20 cellular contexts compared by ENCODE assay signal in the genomic region with DNA sequence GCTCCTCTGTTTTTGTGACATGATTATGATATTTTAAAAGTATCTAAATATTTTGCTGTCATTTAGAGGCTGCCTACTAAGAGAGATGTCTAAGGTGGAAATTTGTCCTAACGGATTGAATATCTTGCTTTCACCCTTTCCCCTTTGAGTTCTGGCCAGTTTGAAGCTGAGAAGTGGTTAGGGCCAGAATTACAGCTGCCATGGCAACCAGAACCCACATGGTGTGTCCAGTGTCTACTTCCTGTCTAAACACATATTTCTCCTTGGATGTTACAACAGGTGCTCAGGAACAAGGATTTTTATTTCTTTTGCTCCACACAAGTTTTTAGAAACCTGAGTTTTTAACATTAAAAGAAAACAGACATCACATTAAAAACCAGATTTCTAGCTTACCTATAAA.
"Had no signal": no experiment of that assay in that cellular context is flagged by ENCODE, and none has a peak within 500 bp of the region (broad histone marks: within the 10 kb centered on the region; RNA-seq: fewer than 3 reads in every experiment).

No MANE protein-coding gene starts in this region.

- H3K36me3 Mint-ChIP-seq: immature natural killer cell, naive B cell had no signal

- H3K36me3 ChIP-seq: colonic mucosa, right lobe of liver, transverse colon had no signal

- H3K27ac ChIP-seq: colonic mucosa, foreskin keratinocyte, psoas muscle, right lobe of liver, testis, transverse colon had no signal

- H3K4me1 ChIP-seq: colonic mucosa, foreskin keratinocyte, psoas muscle, right lobe of liver, testis, transverse colon had no signal

- H3K9me3 Mint-ChIP-seq: immature natural killer cell; stimulated activated effector memory CD8-positive, alpha-beta T cell treated with anti-CD3 and anti-CD28 coated beads, Interleukin-12 subunit alpha, Interleukin-12 subunit beta, amount 100 ng/mL, for 72 hours had no signal

- ATAC-seq: foreskin keratinocyte, left cardiac atrium, left ventricle myocardium superior, psoas muscle, right lobe of liver had no signal

- H3K4me3 Mint-ChIP-seq: endodermal cell, immature natural killer cell, naive B cell, nephron progenitor cell had no signal

- H3K27ac Mint-ChIP-seq: endodermal cell, immature natural killer cell, nephron progenitor cell had no signal

- H3K4me3 ChIP-seq: colonic mucosa, psoas muscle, right lobe of liver, testis, transverse colon had no signal

- H3K27me3 ChIP-seq: colonic mucosa, foreskin keratinocyte, right lobe of liver, testis, transverse colon had no signal

- DNase-seq: colonic mucosa; dermis blood vessel endothelial cell; endodermal cell; erythroblast; foreskin keratinocyte; immature natural killer cell; left cardiac atrium; left ventricle myocardium superior; mesendoderm; naive B cell; nephron progenitor cell; psoas muscle; retina; right lobe of liver; stimulated activated CD4-positive, alpha-beta T cell treated with anti-CD3 and anti-CD28 coated beads, Interleukin-4, amount 100 ng/mL, for 1 hour; stimulated activated CD8-positive, alpha-beta memory T cell treated with anti-CD3 and anti-CD28 coated beads, Interleukin-4, amount 100 ng/mL, for 48 hours; stimulated activated naive CD8-positive, alpha-beta T cell treated with anti-CD3 and anti-CD28 coated beads, Interleukin-15, Interleukin-2, amounts not matched to agents 100 U/mL and 50 U/mL, for 24 hours; testis; transverse colon had no signal

- H3K4me1 Mint-ChIP-seq: endodermal cell; naive B cell; nephron progenitor cell; stimulated activated effector memory CD8-positive, alpha-beta T cell treated with anti-CD3 and anti-CD28 coated beads, Interleukin-12 subunit alpha, Interleukin-12 subunit beta, amount 100 ng/mL, for 72 hours had no signal

- H3K9me3 ChIP-seq: colonic mucosa, psoas muscle, right lobe of liver, testis, transverse colon had no signal
